1 cellular context compared by ENCODE assay signal in genomic region chr5:73673161-73673591, GRCh38.
TF ChIP-seq lines count a peak whose summit lies in the region.

No MANE protein-coding gene starts in this region.

TF ChIP-seq in K562, 482 proteins besides CTCF, POLR2A, EP300 and RAD21 (continued from another document):
- TF ChIP-seq ZNF407 (IDR thresholded peaks at IDR 0.05; ENCODE audit: low read depth) (no peak), PREB (CRISPR knock-in tag; IDR thresholded peaks at IDR 0.05) (no peak), MAFK (IDR thresholded peaks at IDR 0.05; ENCODE audit: low read length) (peak; percentile 90), PURB (CRISPR knock-in tag; IDR thresholded peaks at IDR 0.05; ENCODE audit: low read depth) (no peak), ZNF766 (CRISPR knock-in tag; conservative IDR thresholded peaks at IDR 0.05) (0 out of 2 replicates have a peak, but pooled peaks have one; percentile 14), DPF2 (IDR thresholded peaks at IDR 0.05) (peak; percentile 27; the same call in 1 of the 2 replicates), SREBF1 (IDR thresholded peaks at IDR 0.05; ENCODE audit: borderline replicate concordance, low read depth, low read length) (no peak), ZNF41 (CRISPR knock-in tag; conservative IDR thresholded peaks at IDR 0.05) (0 out of 2 replicates have a peak, but pooled peaks have one; percentile 10), TFAP4 (CRISPR knock-in tag; IDR thresholded peaks at IDR 0.05; ENCODE audit: borderline replicate concordance) (peak; percentile 28; the same call in 1 of the 2 replicates), ZNF655 (CRISPR knock-in tag; IDR thresholded peaks at IDR 0.05) (no peak), C11orf30 (IDR thresholded peaks at IDR 0.05; ENCODE audit: low read depth) (peak; percentile 97), ARID1B (IDR thresholded peaks at IDR 0.05) (0 out of 2 replicates have a peak, but pooled peaks have one; percentile 40), FIP1L1 (IDR thresholded peaks at IDR 0.05; ENCODE audit: low read depth, low read length, poor library complexity, severe bottlenecking) (no peak), BACH1 (tag; IDR thresholded peaks at IDR 0.05) (peak; percentile 86), ZNF316 (IDR thresholded peaks at IDR 0.05) (peak; percentile 97), FOXM1 (IDR thresholded peaks at IDR 0.05; ENCODE audit: low read depth) (peak; percentile 17; the same call in 1 of the 2 replicates), FOXM1 (CRISPR knock-in tag; IDR thresholded peaks at IDR 0.05; ENCODE audit: low read depth) (no peak), HMBOX1 (IDR thresholded peaks at IDR 0.05) (peak; percentile 71), NFE2L1 (tag; IDR thresholded peaks at IDR 0.05; ENCODE audit: borderline replicate concordance, low read depth) (peak; percentile 74), SMARCE1 (IDR thresholded peaks at IDR 0.05) (peak; percentile 50; the same call in 1 of the 2 replicates), MAFG (tag; conservative IDR thresholded peaks at IDR 0.05) (peak; percentile 97), EP400 (IDR thresholded peaks at IDR 0.05) (peak; percentile 21; the same call in 1 of the 2 replicates), CTBP1 (IDR thresholded peaks at IDR 0.05; ENCODE audit: borderline replicate concordance) (no peak), TFE3 (CRISPR knock-in tag; IDR thresholded peaks at IDR 0.05) (no peak), ZFP30 (CRISPR knock-in tag; IDR thresholded peaks at IDR 0.05; ENCODE audit: borderline replicate concordance) (no peak), DLX4 (CRISPR knock-in tag; IDR thresholded peaks at IDR 0.05) (no peak), ZFX (CRISPR knock-in tag; IDR thresholded peaks at IDR 0.05) (peak; percentile 39; the same call in 1 of the 2 replicates), TAL1 (IDR thresholded peaks at IDR 0.05) (no peak), LEF1 (IDR thresholded peaks at IDR 0.05) (peak; percentile 50; the same call in 1 of the 2 replicates), ATF3 (IDR thresholded peaks at IDR 0.05) (peak; percentile 22; the same call in 1 of the 2 replicates), ATF3 (CRISPR knock-in tag; conservative IDR thresholded peaks at IDR 0.05) (no peak), ADNP (tag; IDR thresholded peaks at IDR 0.05) (no peak), SMARCC2 (IDR thresholded peaks at IDR 0.05; ENCODE audit: low read depth) (0 out of 2 replicates have a peak, but pooled peaks have one; percentile 41), FOXA1 (IDR thresholded peaks at IDR 0.05; ENCODE audit: borderline replicate concordance) (no peak), TEAD4 (IDR thresholded peaks at IDR 0.05; ENCODE audit: low read length) (peak; percentile 60; the same call in 1 of the 2 replicates), TEAD4 (CRISPR knock-in tag; IDR thresholded peaks at IDR 0.05; ENCODE audit: borderline replicate concordance) (no peak), ZNF639 (CRISPR knock-in tag; conservative IDR thresholded peaks at IDR 0.05 in 1 of 2, IDR thresholded peaks at IDR 0.05 in 1 of 2) (peak in 1 of 2 experiments; percentile 33; a peak in 1 of 4 replicates), ZMIZ1 (IDR thresholded peaks at IDR 0.05; ENCODE audit: low read depth in 2 of 2, low read length in 2 of 2) (no peak), FOXA3 (CRISPR knock-in tag; conservative IDR thresholded peaks at IDR 0.05 in 1 of 2, IDR thresholded peaks at IDR 0.05 in 1 of 2) (peak in 1 of 2 experiments; percentile 30; a peak in 1 of 4 replicates), PPARD (CRISPR knock-in tag; IDR thresholded peaks at IDR 0.05) (no peak), TOE1 (IDR thresholded peaks at IDR 0.05; ENCODE audit: borderline replicate concordance) (no peak), TOE1 (CRISPR knock-in tag; IDR thresholded peaks at IDR 0.05; ENCODE audit: borderline replicate concordance, low read depth) (no peak)
